Comparison of ENCODE assay signal across 29 cellular contexts in genomic region chr13:23749288-23749880, GRCh38.
DNase-seq lines count a peak whose midpoint lies in the region; ATAC-seq and TF ChIP-seq lines count a peak whose summit lies in the region.
"Had no signal": no experiment of that assay in that cellular context is flagged by ENCODE, and none has a peak within 500 bp of the region (broad histone marks: within the 10 kb centered on the region; RNA-seq: fewer than 3 reads in every experiment).

No MANE protein-coding gene starts in this region.

- TF ChIP-seq CTCF in heart right ventricle (IDR thresholded peaks at IDR 0.05) (no peak), VCaP (conservative IDR thresholded peaks at IDR 0.05) (no peak), GM13977 (IDR thresholded peaks at IDR 0.05; ENCODE audit: extremely low read depth, insufficient read depth, missing control alignments) (no peak)

- no peak for DNase-seq in right cardiac atrium
- no peak for DNase-seq in heart right ventricle
- DNase-seq in left kidney (ENCODE audit: low read depth, low spot score): peak; percentile 70
- DNase-seq in activated naive CD4-positive, alpha-beta T cell treated with anti-CD3 and anti-CD28 coated beads, Interleukin-2, amount 50 U/mL, for 16 hours: no peak
- no peak for DNase-seq in DMS153 treated with DMSO at 0.1 percent for 48 hours (lab: John Stamatoyannopoulos, UW; ENCODE audit: unreplicated experiment)
- no peak for DNase-seq in GM13977 (ENCODE audit: low spot score)
- DNase-seq: activated CD4-positive, alpha-beta memory T cell treated with anti-CD3 and anti-CD28 coated beads, Interleukin-2, amount 10 ng/mL, durations not matched to agents 7 days and 5 days; activated CD8-positive, alpha-beta memory T cell treated with anti-CD3 and anti-CD28 coated beads, Interleukin-2, amount 50 U/mL, for 4 hours; activated naive CD4-positive, alpha-beta T cell treated with anti-CD3 and anti-CD28 coated beads, Interleukin-2, amount 10 ng/mL, durations not matched to agents 7 days and 5 days; dorsolateral prefrontal cortex; esophagus squamous epithelium; foreskin melanocyte; heart left ventricle; NCI-H1436; NCI-H2081 treated with DMSO at 0.1 percent for 48 hours; NCI-H345; NK-92 treated with Interleukin-12 subunit alpha and Interleukin-12 subunit beta, amount 100 ng/mL, for 24 hours; PC-9; posterior cingulate gyrus; right lobe of liver; stimulated activated CD8-positive, alpha-beta memory T cell treated with anti-CD3 and anti-CD28 coated beads, Interleukin-4, amount 100 ng/mL, for 48 hours; uterus had no signal

- 74% methylated on average over 8 of the region's 8 CpGs for WGBS in right cardiac atrium
- 89 to 93% methylated on average over 8 of the region's 8 CpGs for WGBS in heart right ventricle, 2 donors

- H3K4me3 ChIP-seq in right cardiac atrium (ENCODE audit: low read length) (no peak overlapping the region), heart right ventricle (no peak overlapping the region)
- H3K4me3 ChIP-seq: breast epithelium, dorsolateral prefrontal cortex, esophagus squamous epithelium, heart left ventricle, PC-9, right lobe of liver, thoracic aorta, uterus had no signal

- H3K9me3 ChIP-seq in right cardiac atrium (ENCODE audit: control insufficient read depth, low read length): no peaks in the 10 kb centered on the region
- no peaks in the 10 kb centered on the region for H3K9me3 ChIP-seq in heart right ventricle
- H3K9me3 ChIP-seq: breast epithelium, esophagus squamous epithelium, heart left ventricle, right lobe of liver, SK-N-SH, thoracic aorta, uterus had no signal

- H3K27ac ChIP-seq in right cardiac atrium (ENCODE audit: low read length) (peak overlapping the region; percentile 24), heart right ventricle (no peak overlapping the region), VCaP (peak overlapping the region; percentile 68)
- H3K27ac ChIP-seq: breast epithelium, dorsolateral prefrontal cortex, esophagus squamous epithelium, heart left ventricle, PC-9, right lobe of liver, thoracic aorta, uterus had no signal

- in situ Hi-C loops in GM13977 (cut with MboI; ENCODE audit: low pct_unique_long_range_greater_than_20kb, low sequenced_read_pairs, unreplicated experiment): no loop called here

- ATAC-seq in right cardiac atrium (peak; percentile 74), heart right ventricle (no peak), HG03521 (IDR thresholded peaks at IDR 0.05; ENCODE audit: unreplicated experiment) (no peak)
- ATAC-seq: HCT116; natural killer cell treated with Interleukin-12 subunit alpha and Interleukin-12 subunit beta and Interleukin-15 and Interleukin-18, amount 100 ng/mL, for 72 hours; right lobe of liver had no signal

- intact Hi-C loops in right cardiac atrium (cut with DNase I) (no loop called here), heart right ventricle (cut with DNase I) (no loop called here)

- H3K27me3 ChIP-seq in right cardiac atrium (ENCODE audit: control insufficient read depth, insufficient read depth) (no peaks in the 10 kb centered on the region), heart right ventricle (no peaks in the 10 kb centered on the region)
- H3K27me3 ChIP-seq: breast epithelium, dorsolateral prefrontal cortex, esophagus squamous epithelium, heart left ventricle, right lobe of liver, uterus had no signal

- no peaks in the 10 kb centered on the region for H3K4me1 ChIP-seq in right cardiac atrium (ENCODE audit: control insufficient read depth, insufficient read depth, low read length)
- peaks cover 0 to 11% (median 0%) of the 10 kb centered on the region in 9 donors for H3K4me1 ChIP-seq in heart right ventricle
- H3K4me1 ChIP-seq: breast epithelium, right lobe of liver, uterus had no signal

- H3K36me3 ChIP-seq in heart right ventricle: peaks cover 0 to 17% (median 0%) of the 10 kb centered on the region in 9 donors
- H3K36me3 ChIP-seq: breast epithelium, esophagus squamous epithelium, right lobe of liver, thoracic aorta, uterus had no signal

Comparison
In these comparisons a context has a peak if more than half of its experiments do, and no peak if none do; other contexts are left out.
1. ATAC-seq: peak in right cardiac atrium (2 of 2); none in heart right ventricle (0 of 8) and HG03521 (single experiment).
2. H3K27ac ChIP-seq: peak in right cardiac atrium (single experiment) and VCaP (single experiment); none in heart right ventricle (0 of 10).